In the genomic region with DNA sequence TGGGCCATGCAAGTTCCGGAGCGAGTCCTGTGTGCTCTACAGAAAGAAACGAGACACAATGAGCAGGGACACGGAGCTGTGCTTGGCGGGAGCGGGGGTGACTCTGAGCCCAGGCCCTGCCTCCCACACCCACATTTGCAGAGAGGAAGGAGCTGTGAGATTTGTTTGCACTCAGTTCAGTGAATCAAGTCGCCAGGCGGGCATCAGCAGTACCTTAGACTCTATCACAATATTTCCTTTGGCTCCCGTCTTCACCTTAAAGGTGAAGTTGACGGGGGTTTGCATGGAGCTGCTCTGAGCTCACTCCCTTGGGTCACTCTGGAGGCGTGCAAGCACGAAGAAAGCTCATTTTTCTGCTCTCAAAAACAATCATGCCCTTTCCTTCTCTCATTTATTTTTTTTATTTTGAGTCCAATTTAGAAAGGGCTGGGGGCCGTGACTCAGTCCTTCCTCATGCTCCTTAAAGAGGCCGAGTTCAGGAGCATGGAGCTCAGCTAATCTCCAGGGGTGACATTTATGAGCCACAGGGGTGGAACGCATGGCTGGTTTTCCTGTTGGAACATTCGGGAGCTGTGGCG, we compare ENCODE assay signal across 18 cellular contexts.
DNase-seq lines count a peak whose midpoint lies in the region; ATAC-seq lines count a peak whose summit lies in the region.
"Had no signal": no experiment of that assay in that cellular context is flagged by ENCODE, and none has a peak within 500 bp of the region (broad histone marks: within the 10 kb centered on the region; RNA-seq: fewer than 3 reads in every experiment).

No MANE protein-coding gene starts in this region.

- H3K4me1 ChIP-seq in naive thymus-derived CD4-positive, alpha-beta T cell (ENCODE audit: control insufficient read depth in 2 of 2, insufficient read depth in 2 of 2, low read length in 2 of 2): no peaks in the 10 kb centered on the region
- H3K4me1 ChIP-seq: lower lobe of right lung had no signal

- DNase-seq in GOT3 (lab: John Stamatoyannopoulos, UW) (peak; percentile 61), amniotic stem cell (lab: John Stamatoyannopoulos, UW) (peak; percentile 60), hepatic stellate cell (ENCODE audit: low spot score) (peak; percentile 50), mucosa of gallbladder (ENCODE audit: low spot score) (no peak), left lobe of liver (ENCODE audit: low spot score) (no peak)
- DNase-seq in stimulated activated effector memory CD8-positive, alpha-beta T cell treated with anti-CD3 and anti-CD28 coated beads, Interleukin-12 subunit alpha, Interleukin-12 subunit beta, amount 100 ng/mL, for 72 hours (ENCODE audit: low spot score in 2 of 2): no peak
- DNase-seq in naive thymus-derived CD4-positive, alpha-beta T cell: no peak
- DNase-seq: dorsolateral prefrontal cortex; lower lobe of right lung; retina; stimulated activated CD4-positive, alpha-beta T cell treated with anti-CD3 and anti-CD28 coated beads, Interleukin-4, amount 100 ng/mL, for 24 hours had no signal

- no peaks in the 10 kb centered on the region for H3K36me3 Mint-ChIP-seq in stimulated activated effector memory CD8-positive, alpha-beta T cell treated with anti-CD3 and anti-CD28 coated beads, Interleukin-12 subunit alpha, Interleukin-12 subunit beta, amount 100 ng/mL, for 72 hours
- H3K36me3 Mint-ChIP-seq in naive thymus-derived CD4-positive, alpha-beta T cell: peaks cover 0 to 5% (median 0%) of the 10 kb centered on the region in 5 donors
- H3K36me3 Mint-ChIP-seq: natural killer cell treated with Interleukin-12 subunit alpha and Interleukin-12 subunit beta and Interleukin-15 and Interleukin-18, amount 100 ng/mL, for 72 hours; type B pancreatic cell had no signal

- ATAC-seq in stimulated activated effector memory CD8-positive, alpha-beta T cell treated with anti-CD3 and anti-CD28 coated beads, Interleukin-12 subunit alpha, Interleukin-12 subunit beta, amount 100 ng/mL, for 72 hours: no peak
- ATAC-seq in naive thymus-derived CD4-positive, alpha-beta T cell: no peak
- ATAC-seq in left lobe of liver (no peak), HG02884 (IDR thresholded peaks at IDR 0.05; ENCODE audit: unreplicated experiment) (no peak)
- ATAC-seq: GM23338, lower lobe of right lung had no signal

- POLR2A ChIA-PET in naive thymus-derived CD4-positive, alpha-beta T cell (lab: Charles Lee): no interaction called here

- no peaks in the 10 kb centered on the region for H3K36me3 ChIP-seq in naive thymus-derived CD4-positive, alpha-beta T cell (ENCODE audit: control insufficient read depth in 2 of 3, insufficient read depth in 3 of 3, low read length in 3 of 3)
- H3K36me3 ChIP-seq: BLaER1, lower lobe of right lung had no signal

- H3K27me3 Mint-ChIP-seq in naive thymus-derived CD4-positive, alpha-beta T cell: peaks cover 0 to 5% (median 0%) of the 10 kb centered on the region in 5 donors
- H3K27me3 Mint-ChIP-seq: natural killer cell treated with Interleukin-12 subunit alpha and Interleukin-12 subunit beta and Interleukin-15 and Interleukin-18, amount 100 ng/mL, for 72 hours had no signal

- CTCF ChIA-PET in naive thymus-derived CD4-positive, alpha-beta T cell (lab: Charles Lee): no interaction called here

- H3K27ac Mint-ChIP-seq in stimulated activated effector memory CD8-positive, alpha-beta T cell treated with anti-CD3 and anti-CD28 coated beads, Interleukin-12 subunit alpha, Interleukin-12 subunit beta, amount 100 ng/mL, for 72 hours: peak overlapping the region; percentile 61
- no peak overlapping the region for H3K27ac Mint-ChIP-seq in naive thymus-derived CD4-positive, alpha-beta T cell
- H3K27ac Mint-ChIP-seq: activated T-helper 2 cell treated with anti-CD3 and anti-CD28 coated beads, Interferon-gamma antibody, Interleukin-2, Interleukin-4, amounts not matched to agents 10 μg/mL and 5 μg/mL and 100 μg/mL, durations not matched to agents 14 hours and 24 hours and 36 hours; GM23338; natural killer cell treated with Interleukin-12 subunit alpha and Interleukin-12 subunit beta and Interleukin-15 and Interleukin-18, amount 100 ng/mL, for 72 hours; type B pancreatic cell had no signal

- no peaks in the 10 kb centered on the region for H3K9me3 ChIP-seq in naive thymus-derived CD4-positive, alpha-beta T cell (ENCODE audit: control insufficient read depth in 2 of 3, low read length in 3 of 3)
- H3K9me3 ChIP-seq: BLaER1, lower lobe of right lung had no signal

- peaks cover 8% of the 10 kb centered on the region for H3K4me1 Mint-ChIP-seq in stimulated activated effector memory CD8-positive, alpha-beta T cell treated with anti-CD3 and anti-CD28 coated beads, Interleukin-12 subunit alpha, Interleukin-12 subunit beta, amount 100 ng/mL, for 72 hours
- H3K4me1 Mint-ChIP-seq in naive thymus-derived CD4-positive, alpha-beta T cell: peaks cover 0 to 3% (median 0%) of the 10 kb centered on the region in 7 donors

- peaks cover 3% of the 10 kb centered on the region for H3K9me3 Mint-ChIP-seq in stimulated activated effector memory CD8-positive, alpha-beta T cell treated with anti-CD3 and anti-CD28 coated beads, Interleukin-12 subunit alpha, Interleukin-12 subunit beta, amount 100 ng/mL, for 72 hours
- peaks cover 0 to 5% (median 0%) of the 10 kb centered on the region in 11 donors for H3K9me3 Mint-ChIP-seq in naive thymus-derived CD4-positive, alpha-beta T cell
- H3K9me3 Mint-ChIP-seq: activated T-helper 2 cell treated with anti-CD3 and anti-CD28 coated beads, Interferon-gamma antibody, Interleukin-2, Interleukin-4, amounts not matched to agents 10 μg/mL and 5 μg/mL and 100 μg/mL, durations not matched to agents 14 hours and 24 hours and 36 hours; GM23338; natural killer cell treated with Interleukin-12 subunit alpha and Interleukin-12 subunit beta and Interleukin-15 and Interleukin-18, amount 100 ng/mL, for 72 hours; type B pancreatic cell had no signal

- H3K27me3 ChIP-seq in naive thymus-derived CD4-positive, alpha-beta T cell (ENCODE audit: control insufficient read depth in 2 of 2, insufficient read depth in 2 of 2, low read length in 2 of 2): no peaks in the 10 kb centered on the region
- H3K27me3 ChIP-seq: BLaER1 had no signal

- H3K4me3 Mint-ChIP-seq in stimulated activated effector memory CD8-positive, alpha-beta T cell treated with anti-CD3 and anti-CD28 coated beads, Interleukin-12 subunit alpha, Interleukin-12 subunit beta, amount 100 ng/mL, for 72 hours: no peak overlapping the region
- H3K4me3 Mint-ChIP-seq in naive thymus-derived CD4-positive, alpha-beta T cell: no peak overlapping the region
- H3K4me3 Mint-ChIP-seq: GM23338; natural killer cell treated with Interleukin-12 subunit alpha and Interleukin-12 subunit beta and Interleukin-15 and Interleukin-18, amount 100 ng/mL, for 72 hours; type B pancreatic cell had no signal

- intact Hi-C loops in naive thymus-derived CD4-positive, alpha-beta T cell (cut with micrococcal nuclease): no loop called here

- no peak overlapping the region for H3K4me3 ChIP-seq in naive thymus-derived CD4-positive, alpha-beta T cell (ENCODE audit: low read length)
- H3K4me3 ChIP-seq: BLaER1, dorsolateral prefrontal cortex, GM23338, lower lobe of right lung, SK-N-MC had no signal

- H3K27ac ChIP-seq in naive thymus-derived CD4-positive, alpha-beta T cell (ENCODE audit: low read depth, low read length): no peak overlapping the region
- H3K27ac ChIP-seq: BLaER1, dorsolateral prefrontal cortex, lower lobe of right lung, SK-N-MC had no signal

Comparison
In these comparisons a context has a peak if more than half of its experiments do, and no peak if none do; other contexts are left out.
1. DNase-seq: peak in GOT3 (single experiment), amniotic stem cell (single experiment) and hepatic stellate cell (single experiment); none in stimulated activated effector memory CD8-positive, alpha-beta T cell treated with anti-CD3 and anti-CD28 coated beads, Interleukin-12 subunit alpha, Interleukin-12 subunit beta, amount 100 ng/mL, for 72 hours (0 of 2), mucosa of gallbladder (single experiment), naive thymus-derived CD4-positive, alpha-beta T cell (0 of 9) and left lobe of liver (single experiment).